ENCODE assay signal across 12 cellular contexts in genomic region chr11:32433249-32434115, GRCh38. TPM values are rescaled to one million over a fixed set of nuclear protein-coding genes. Genes with fewer than 3 reads are reported as not detected.
DNase-seq lines count a peak whose midpoint lies in the region; ATAC-seq, FAIRE-seq and TF ChIP-seq lines count a peak whose summit lies in the region.
"Had no signal": no experiment of that assay in that cellular context is flagged by ENCODE, and none has a peak within 500 bp of the region (broad histone marks: within the 10 kb centered on the region; RNA-seq: fewer than 3 reads in every experiment).

No MANE protein-coding gene starts in this region.

- no peaks in the 10 kb centered on the region for H3K9me3 ChIP-seq in right atrium auricular region
- H3K9me3 ChIP-seq in K562 (replicated peaks; ENCODE audit: control insufficient read depth, insufficient read depth, low read depth, low read length): peaks cover 7% of the 10 kb centered on the region; the same call in 1 of the 2 replicates
- H3K9me3 ChIP-seq in naive thymus-derived CD4-positive, alpha-beta T cell (ENCODE audit: control insufficient read depth in 2 of 3, low read length in 3 of 3): no peaks in the 10 kb centered on the region
- H3K9me3 ChIP-seq: adrenal gland had no signal

- peaks cover 68 to 91% (median 83%) of the 10 kb centered on the region in 5 donors for H3K27me3 Mint-ChIP-seq in naive thymus-derived CD4-positive, alpha-beta T cell

- in situ Hi-C loops in K562 (cut with MboI): no loop called here

- peaks cover 0 to 30% of the 10 kb centered on the region in 2 donors for H3K4me1 ChIP-seq in right atrium auricular region
- peaks cover 14 to 51% of the 10 kb centered on the region in 2 experiments; a peak in 4 of 5 replicates for H3K4me1 ChIP-seq in K562 (replicated peaks in 1 of 2; ENCODE audit: control insufficient read depth in 2 of 2, insufficient read depth in 2 of 2, low read length in 2 of 2)
- H3K4me1 ChIP-seq in naive thymus-derived CD4-positive, alpha-beta T cell (ENCODE audit: control insufficient read depth in 2 of 2, insufficient read depth in 2 of 2, low read length in 2 of 2): no peaks in the 10 kb centered on the region
- H3K4me1 ChIP-seq in urinary bladder (ENCODE audit: insufficient read depth): peaks cover 3% of the 10 kb centered on the region

- TF ChIP-seq EP300 in K562 (IDR thresholded peaks at IDR 0.05; ENCODE audit: low read length): no peak

- H3K79me2 ChIP-seq in K562 (ENCODE audit: control insufficient read depth, insufficient read depth, low read length): peaks cover 78% of the 10 kb centered on the region

- peaks cover 0 to 5% (median 0%) of the 10 kb centered on the region in 5 donors for H3K36me3 Mint-ChIP-seq in naive thymus-derived CD4-positive, alpha-beta T cell

- WGBS in K562 (ENCODE audit: insufficient coverage, low coverage, missing lambda C conversion rate): under 1% methylated on average over 54 of the region's 54 CpGs
- WGBS in urinary bladder: 8% methylated on average over 54 of the region's 54 CpGs

- CTCF ChIA-PET in K562 (lab: Yijun Ruan, JAX; ENCODE audit: low intra/inter-chr PET ratio): interaction anchor here (1.1 kb wide), 1 partner anchor 359 kb away, joined by 4 read pairs; no protein-coding TSS in a partner anchor
- CTCF ChIA-PET in naive thymus-derived CD4-positive, alpha-beta T cell (lab: Charles Lee): no interaction called here

- H3K36me3 ChIP-seq in right atrium auricular region (no peaks in the 10 kb centered on the region), K562 (ENCODE audit: control insufficient read depth, insufficient read depth, low read length) (peaks cover 42% of the 10 kb centered on the region; the same call in 2 of the 3 replicates), urinary bladder (ENCODE audit: insufficient read depth) (no peaks in the 10 kb centered on the region)
- no peaks in the 10 kb centered on the region for H3K36me3 ChIP-seq in naive thymus-derived CD4-positive, alpha-beta T cell (ENCODE audit: control insufficient read depth in 2 of 3, insufficient read depth in 3 of 3, low read length in 3 of 3)
- H3K36me3 ChIP-seq: adrenal gland had no signal

- TF ChIP-seq RAD21 in K562 (CRISPR knock-in tag; conservative IDR thresholded peaks at IDR 0.05 in 1 of 2, IDR thresholded peaks at IDR 0.05 in 1 of 2): peak in 1 of 2 experiments; percentile 17; a peak in 1 of 4 replicates

- ATAC-seq in Right ventricle myocardium inferior (no peak), K562 (peak; percentile 51), HG03520 (IDR thresholded peaks at IDR 0.05; ENCODE audit: unreplicated experiment) (no peak)
- ATAC-seq in naive thymus-derived CD4-positive, alpha-beta T cell: no peak

- H3K4me1 Mint-ChIP-seq in naive thymus-derived CD4-positive, alpha-beta T cell: peaks cover 18 to 42% (median 36%) of the 10 kb centered on the region in 7 donors

- TF ChIP-seq CTCF in right atrium auricular region (IDR thresholded peaks at IDR 0.05) (no peak), K562 (IDR thresholded peaks at IDR 0.05 in 2 of 3, conservative IDR thresholded peaks at IDR 0.05 in 1 of 3; ENCODE audit: insufficient read depth in 2 of 3, low read depth in 1 of 3, low read length in 3 of 3) (0 out of 6 replicates have a peak, but pooled peaks of 1 of the 3 experiments have one; percentile 2)

- POLR2A ChIA-PET in K562 (lab: Yijun Ruan, JAX): interaction anchor here (0.7 to 2.2 kb wide), 8 partner anchors 8 to 97 kb away, joined by 3 to 15 read pairs (median 4); no protein-coding TSS in a partner anchor
- POLR2A ChIA-PET in naive thymus-derived CD4-positive, alpha-beta T cell (lab: Charles Lee): no interaction called here

- H3K4me2 ChIP-seq in K562 (ENCODE audit: insufficient read depth, low read length): peak overlapping the region; percentile 99

- intact Hi-C loops in Right ventricle myocardium inferior (cut with DNase I) (loop anchor here (10.0 kb wide), 1 partner anchor 151 kb away; the partner anchor contains the start of gene EIF3M), K562 (cut with micrococcal nuclease) (loop anchor here (1.0 to 5.0 kb wide), 3 partner anchors 12 to 359 kb away; partner anchors contain the start of genes CCDC73 and EIF3M)
- intact Hi-C loops in naive thymus-derived CD4-positive, alpha-beta T cell (cut with micrococcal nuclease): loop anchor here in 1 of 2 donors (5.0 to 10.0 kb wide), 3 partner anchors 109 to 631 kb away; no protein-coding TSS in a partner anchor

- H2AFZ ChIP-seq in K562 (ENCODE audit: low read depth, low read length): peak overlapping the region; percentile 85

- peak overlapping the region in 9 of 10 donors; percentile 25 to 59 (median 48) for H3K4me3 Mint-ChIP-seq in naive thymus-derived CD4-positive, alpha-beta T cell
- H3K4me3 Mint-ChIP-seq: activated B cell treated with CpG ODN at 0.5 μM for 24 hours had no signal

- H3K9me1 ChIP-seq in K562 (ENCODE audit: control insufficient read depth, insufficient read depth, low read length): no peaks in the 10 kb centered on the region

- TF ChIP-seq POLR2A in K562 (conservative IDR thresholded peaks at IDR 0.05): no peak

- BruUV-seq in K562 (replicated peaks; lab: Mats Ljungman, UMichigan): TSS peak; percentile 61

- H3K9me3 Mint-ChIP-seq in naive thymus-derived CD4-positive, alpha-beta T cell: peaks cover 0 to 7% (median 0%) of the 10 kb centered on the region in 11 donors
- H3K9me3 Mint-ChIP-seq: activated B cell treated with CpG ODN at 0.5 μM for 24 hours had no signal

- peak overlapping the region in 1 of 9 donors; percentile 68 for H3K27ac Mint-ChIP-seq in naive thymus-derived CD4-positive, alpha-beta T cell
- H3K27ac Mint-ChIP-seq: activated B cell treated with CpG ODN at 0.5 μM for 24 hours had no signal

- no peak for DNase-seq in right atrium auricular region (ENCODE audit: low spot score)
- DNase-seq in Right ventricle myocardium inferior (ENCODE audit: missing footprints): no peak
- peak in 3 of 4 experiments; percentile 43 to 73 (median 68) for DNase-seq in K562 (ENCODE audit: extremely low read depth in 1 of 4, low spot score in 3 of 4)
- DNase-seq in naive thymus-derived CD4-positive, alpha-beta T cell: no peak
- no peak for DNase-seq in effector CD8-positive, alpha-beta T cell (lab: John Stamatoyannopoulos, UW)
- no peak for DNase-seq in NCI-H226
- DNase-seq: activated B cell treated with CpG ODN at 0.5 μM for 24 hours, adrenal gland, NCI-H1092 treated with DMSO at 0.1 percent for 48 hours had no signal

- peak overlapping the region; percentile 87 to 93 for H3K9ac ChIP-seq in K562 (ENCODE audit: insufficient read depth in 1 of 2, low read depth in 2 of 2, low read length in 2 of 2)

- H4K20me1 ChIP-seq in K562 (replicated peaks; ENCODE audit: control insufficient read depth, insufficient read depth, low read length): no peaks in the 10 kb centered on the region

- H3K27ac ChIP-seq in right atrium auricular region (peak overlapping the region; percentile 72 to 83), K562 (ENCODE audit: extremely low read depth, low read depth, low read length) (peak overlapping the region; percentile 92), urinary bladder (ENCODE audit: low read depth) (no peak overlapping the region)
- H3K27ac ChIP-seq in naive thymus-derived CD4-positive, alpha-beta T cell (ENCODE audit: low read depth, low read length): no peak overlapping the region
- H3K27ac ChIP-seq: adrenal gland had no signal

- peak; percentile 87 for FAIRE-seq in K562 (lab: Jason Lieb, UNC)
- FAIRE-seq: GM12892 had no signal

- H3K4me3 ChIP-seq in right atrium auricular region: peak overlapping the region; percentile 35 to 61
- peak overlapping the region; percentile 76 for H3K4me3 ChIP-seq in K562
- H3K4me3 ChIP-seq in naive thymus-derived CD4-positive, alpha-beta T cell (ENCODE audit: low read length): no peak overlapping the region
- H3K4me3 ChIP-seq in urinary bladder (ENCODE audit: low read depth, low read length): peak overlapping the region; percentile 11

- H3K27me3 ChIP-seq in right atrium auricular region: peaks cover 28 to 30% of the 10 kb centered on the region in 2 donors
- H3K27me3 ChIP-seq in K562 (ENCODE audit: control insufficient read depth in 2 of 2, insufficient read depth in 2 of 2, low read length in 2 of 2): no peaks in the 10 kb centered on the region
- peaks cover 0 to 4% of the 10 kb centered on the region in 2 donors for H3K27me3 ChIP-seq in naive thymus-derived CD4-positive, alpha-beta T cell (ENCODE audit: control insufficient read depth in 2 of 2, insufficient read depth in 2 of 2, low read length in 2 of 2)

TF ChIP-seq in K562, 482 proteins besides CTCF, POLR2A, EP300 and RAD21 (continues in another document):
- TF ChIP-seq EP400 (IDR thresholded peaks at IDR 0.05): peak; percentile 10; the same call in 1 of the 2 replicates
- peak; percentile 80 for TF ChIP-seq RBBP5 (IDR thresholded peaks at IDR 0.05; ENCODE audit: borderline replicate concordance, insufficient read depth, low read length, poor library complexity, severe bottlenecking)
- peak; percentile 87 for TF ChIP-seq MIER1 (IDR thresholded peaks at IDR 0.05; ENCODE audit: low read depth)
- no peak for TF ChIP-seq ETS2 (tag; IDR thresholded peaks at IDR 0.05; ENCODE audit: borderline replicate concordance, poor library complexity, severe bottlenecking)

RNA-seq across cellular contexts. Expression of gene WT1, which starts 1.9 kb away (rescaled TPM):
- total RNA-seq in right atrium auricular region: 10 to 100 TPM in 1 of 2 donors, 1 to 10 TPM in 1; 8.1 to 10.6 TPM
- 3.1 TPM for total RNA-seq in Right ventricle myocardium inferior
- total RNA-seq in K562 (2011; cell fraction: chromatin; rRNA removed; ENCODE audit: low replicate concordance): 41.5 and 41.9 TPM in 2 replicates
- total RNA-seq in K562 (2011; cell fraction: nucleolus; rRNA removed): 28.6 and 32.5 TPM in 2 replicates
- total RNA-seq in K562 (2011; cell fraction: nucleoplasm; rRNA removed): 31.4 and 35.9 TPM in 2 replicates
- total RNA-seq in K562 (2014; rRNA removed): 21.3 and 24.3 TPM in 2 replicates
- 18.3 and 19.7 TPM in 2 replicates for total RNA-seq in K562 (2014; rRNA removed; fragmentation: Illumina TruSeq; extraction: Trizol)
- total RNA-seq in K562 (2015; rRNA removed; fragmentation: Illumina TruSeq; extraction: Trizol): 19.4 and 20.2 TPM in 2 replicates
- 27.1 and 29.3 TPM in 2 replicates for total RNA-seq in K562 (2021)
- polyA plus RNA-seq in K562 (2011; rRNA removed): 19.0 and 24.9 TPM in 2 replicates
- polyA plus RNA-seq in K562 (2011; cell fraction: cytosol; rRNA removed): 20.1 and 41.9 TPM in 2 replicates
- polyA plus RNA-seq in K562 (2011; cell fraction: nucleus; rRNA removed): 31.6 and 45.8 TPM in 2 replicates
- 30.5 and 31.1 TPM in 2 replicates for polyA plus RNA-seq in K562 (2012)
- 32.8 and 33.8 TPM in 2 replicates for polyA plus RNA-seq in K562 (2014; fragmentation: Illumina TruSeq; extraction: Trizol)
- 1 to 10 TPM; 7.1 to 7.7 TPM for polyA plus RNA-seq in K562 (2014; fragmentation: Nextera tagmentation; extraction: Ambion mirVana)
- polyA plus RNA-seq in K562 (2014; rRNA removed): 19.9 and 20.0 TPM in 2 replicates
- 24.1 and 25.5 TPM in 2 replicates for polyA minus RNA-seq in K562 (2011; rRNA and poly(A)+ RNA removed)
- 34.2 and 39.8 TPM in 2 replicates for polyA minus RNA-seq in K562 (2011; cell fraction: cytosol; rRNA and poly(A)+ RNA removed)
- polyA minus RNA-seq in K562 (2011; cell fraction: nucleus; rRNA and poly(A)+ RNA removed): 21.9 and 22.5 TPM in 2 replicates
- total RNA-seq in naive thymus-derived CD4-positive, alpha-beta T cell: not detected
- polyA plus RNA-seq in naive thymus-derived CD4-positive, alpha-beta T cell: not detected
- total RNA-seq in urinary bladder: 2.3 TPM
- 0.05 TPM for polyA plus RNA-seq in urinary bladder
- total RNA-seq: activated B cell treated with CpG ODN at 0.5 μM for 24 hours had no signal

Comparison
In these comparisons a context has a peak if more than half of its experiments do, and no peak if none do; other contexts are left out.
1. DNase-seq: peak in K562 (3 of 4); none in right atrium auricular region (single experiment), Right ventricle myocardium inferior (single experiment), naive thymus-derived CD4-positive, alpha-beta T cell (0 of 9), effector CD8-positive, alpha-beta T cell (single experiment) and NCI-H226 (single experiment).
2. H3K27ac ChIP-seq: peak in right atrium auricular region (2 of 2) and K562 (single experiment); none in naive thymus-derived CD4-positive, alpha-beta T cell (single experiment) and urinary bladder (single experiment).